13 cellular contexts compared by ENCODE assay signal in the genomic region with DNA sequence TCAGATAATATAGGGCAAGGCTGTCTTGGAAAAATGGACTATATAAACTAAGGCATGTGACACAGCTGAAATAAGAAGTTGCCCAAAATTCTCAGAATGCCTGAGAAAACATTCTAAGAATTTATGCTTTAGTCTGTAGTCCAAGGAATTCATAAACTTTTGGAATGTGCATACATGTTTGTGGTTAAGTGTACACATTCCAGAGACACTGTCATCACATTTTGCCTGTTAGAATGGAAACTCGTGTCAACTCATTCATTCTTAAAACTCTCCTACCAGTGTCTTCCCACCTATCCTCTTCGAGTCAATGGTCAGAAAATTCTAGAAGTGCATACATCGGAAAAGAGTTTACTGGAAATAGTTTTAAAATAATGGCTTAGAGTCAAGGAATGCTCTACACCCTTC.
DNase-seq lines count a peak whose midpoint lies in the region; ATAC-seq and TF ChIP-seq lines count a peak whose summit lies in the region.
"Had no signal": no experiment of that assay in that cellular context is flagged by ENCODE, and none has a peak within 500 bp of the region (broad histone marks: within the 10 kb centered on the region; RNA-seq: fewer than 3 reads in every experiment).

No MANE protein-coding gene starts in this region.

- in situ Hi-C loops in ACHN (cut with HindIII; ENCODE audit: low pct_ligation_motif_present, low pct_unique_long_range_greater_than_20kb, low sequenced_read_pairs) (no loop called here), T47D (cut with HindIII; ENCODE audit: low pct_unique_long_range_greater_than_20kb, low sequenced_read_pairs) (no loop called here)

- H3K4me3 ChIP-seq in left lung, result no peak overlapping the region
- H3K4me3 ChIP-seq: transverse colon had no signal

- no peaks in the 10 kb centered on the region for H3K36me3 ChIP-seq in left lung
- H3K36me3 ChIP-seq: transverse colon had no signal

- DNase-seq in ACHN (peak; percentile 95), HT1080 (ENCODE audit: low read depth) (peak; percentile 82), T47D (ENCODE audit: low read depth in 1 of 2, low spot score in 1 of 2) (peak; percentile 7 to 88), left lung (no peak), globus pallidus (ENCODE audit: low spot score) (no peak), NCI-H128 (lab: John Stamatoyannopoulos, UW; ENCODE audit: unreplicated experiment) (no peak)
- no peak for DNase-seq in effector CD8-positive, alpha-beta T cell (lab: John Stamatoyannopoulos, UW)
- DNase-seq: anterior cingulate cortex, naive B cell, NCI-H510A, transverse colon had no signal

- peak overlapping the region in 1 of 2 donors; percentile 63 for H3K27ac ChIP-seq in left lung
- H3K27ac ChIP-seq: transverse colon, VCaP had no signal

- ATAC-seq in left lung (peak; percentile 64), HG03520 (IDR thresholded peaks at IDR 0.05; ENCODE audit: unreplicated experiment) (no peak)

- no peaks in the 10 kb centered on the region for H3K4me1 ChIP-seq in left lung
- H3K4me1 ChIP-seq: transverse colon had no signal

- H3K27me3 ChIP-seq in left lung, result no peaks in the 10 kb centered on the region
- H3K27me3 ChIP-seq: transverse colon had no signal

- TF ChIP-seq CTCF in left lung (IDR thresholded peaks at IDR 0.05), result no peak

- peaks cover 0 to 3% of the 10 kb centered on the region in 2 donors for H3K9me3 ChIP-seq in left lung
- H3K9me3 ChIP-seq: transverse colon had no signal

- intact Hi-C loops in left lung (cut with DNase I), result no loop called here

Comparison
In these comparisons a context has a peak if more than half of its experiments do, and no peak if none do; other contexts are left out.
1. DNase-seq: peak in ACHN (single experiment), HT1080 (single experiment) and T47D (2 of 2); none in left lung (0 of 2), effector CD8-positive, alpha-beta T cell (single experiment), globus pallidus (single experiment) and NCI-H128 (single experiment).